22 cellular contexts compared by ENCODE assay signal in the genomic region with DNA sequence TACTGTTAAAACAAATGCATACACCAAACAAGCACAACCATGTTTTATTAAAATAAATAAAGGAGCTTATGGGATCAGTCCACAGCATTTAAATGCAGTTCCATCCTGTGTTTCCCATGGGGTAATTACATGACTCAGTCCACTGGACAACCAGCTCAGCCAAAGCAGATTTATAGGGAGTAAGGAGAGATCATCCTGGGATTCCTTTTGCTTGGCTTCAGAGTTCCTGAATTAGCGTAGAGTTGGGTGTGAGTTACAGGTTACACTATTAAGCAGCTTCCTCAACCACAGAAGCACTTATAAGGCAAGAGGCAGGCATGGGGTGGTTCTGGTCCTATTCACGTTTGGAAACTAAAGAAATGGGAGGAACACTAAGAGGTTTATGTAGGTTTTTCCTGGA.
DNase-seq lines count a peak whose midpoint lies in the region; ATAC-seq, FAIRE-seq and TF ChIP-seq lines count a peak whose summit lies in the region.
"Had no signal": no experiment of that assay in that cellular context is flagged by ENCODE, and none has a peak within 500 bp of the region (broad histone marks: within the 10 kb centered on the region; RNA-seq: fewer than 3 reads in every experiment).

No MANE protein-coding gene starts in this region.

- H3K9me3 ChIP-seq in keratinocyte (ENCODE audit: control insufficient read depth, low read depth, low read length) (peaks cover 3% of the 10 kb centered on the region), gastroesophageal sphincter (no peaks in the 10 kb centered on the region), ovary (no peaks in the 10 kb centered on the region)
- H3K9me3 ChIP-seq: tibial artery had no signal

- H3K27me3 ChIP-seq in keratinocyte (ENCODE audit: control insufficient read depth, extremely low read depth, insufficient read depth, low read length) (no peaks in the 10 kb centered on the region), gastroesophageal sphincter (no peaks in the 10 kb centered on the region), ovary (no peaks in the 10 kb centered on the region)
- H3K27me3 ChIP-seq: tibial artery had no signal

- H3K4me3 ChIP-seq in AG04449 (ENCODE audit: low read depth, low read length) (no peak overlapping the region), keratinocyte (ENCODE audit: control insufficient read depth in 2 of 3, extremely low read depth in 1 of 3, insufficient read depth in 2 of 3, low read depth in 1 of 3, low read length in 3 of 3) (no peak overlapping the region), gastroesophageal sphincter (no peak overlapping the region), ovary (no peak overlapping the region)
- H3K4me3 ChIP-seq: tibial artery had no signal

- 63 to 100% methylated on average over 1 to 2 of the region's 2 CpGs for WGBS in gastroesophageal sphincter (ENCODE audit: low coverage in 1 of 2), 2 donors
- 83 to 98% (median 94%) methylated on average over 2 of the region's 2 CpGs for WGBS in ovary, 3 donors

- no peak for FAIRE-seq in HTR-8/SVneo (lab: Jason Lieb, UNC)
- FAIRE-seq in keratinocyte (lab: Jason Lieb, UNC), result peak; percentile 41
- FAIRE-seq: bronchial epithelial cell had no signal

- H4K20me1 ChIP-seq in keratinocyte (ENCODE audit: control insufficient read depth, extremely low read depth, insufficient read depth, low read length), result no peaks in the 10 kb centered on the region

- H3K4me1 ChIP-seq in keratinocyte (ENCODE audit: control insufficient read depth, extremely low read depth, insufficient read depth, low read length) (peaks cover 24% of the 10 kb centered on the region), gastroesophageal sphincter (no peaks in the 10 kb centered on the region), ovary (ENCODE audit: insufficient read depth) (peaks cover 1% of the 10 kb centered on the region)

- no peaks in the 10 kb centered on the region for H3K79me2 ChIP-seq in keratinocyte (ENCODE audit: control insufficient read depth, insufficient read depth, low read length)

- no peak overlapping the region for H3K9ac ChIP-seq in keratinocyte (ENCODE audit: control insufficient read depth, extremely low read depth, insufficient read depth, low read length)

- intact Hi-C loops in ovary (cut with DNase I), result no loop called here

- H2AFZ ChIP-seq in keratinocyte (ENCODE audit: control insufficient read depth, low read length), result no peak overlapping the region

- POLR2A ChIA-PET in AG04449 (lab: Yijun Ruan, JAX), result interaction anchor here (0.5 to 3.0 kb wide), 4 partner anchors 326 to 596 kb away, joined by 3 to 15 read pairs (median 3); partner anchors contain the start of gene PLK2

- H3K36me3 ChIP-seq in keratinocyte (ENCODE audit: control insufficient read depth in 2 of 2, extremely low read depth in 1 of 2, insufficient read depth in 2 of 2, low read length in 2 of 2), result no peaks in the 10 kb centered on the region
- H3K36me3 ChIP-seq in gastroesophageal sphincter, result no peaks in the 10 kb centered on the region
- no peaks in the 10 kb centered on the region for H3K36me3 ChIP-seq in ovary
- H3K36me3 ChIP-seq: tibial artery had no signal

- TF ChIP-seq CTCF in AG04449 (IDR thresholded peaks at IDR 0.05; ENCODE audit: insufficient read depth, low read length, missing control alignments) (no peak), keratinocyte (optimal IDR thresholded peaks at IDR 0.05 in 1 of 3, IDR thresholded peaks at IDR 0.05 in 1 of 3, conservative IDR thresholded peaks at IDR 0.05 in 1 of 3; ENCODE audit: extremely low read depth in 1 of 3, insufficient read depth in 2 of 3, low read length in 3 of 3) (no peak), gastroesophageal sphincter (IDR thresholded peaks at IDR 0.05) (no peak), ovary (IDR thresholded peaks at IDR 0.05) (no peak)

- TF ChIP-seq EP300 in gastroesophageal sphincter (IDR thresholded peaks at IDR 0.05) (no peak), ovary (IDR thresholded peaks at IDR 0.05) (no peak)

- H3K9me1 ChIP-seq in keratinocyte (ENCODE audit: control insufficient read depth, extremely low read depth, insufficient read depth, low read length), result no peaks in the 10 kb centered on the region

- dilution Hi-C loops in keratinocyte (cut with MboI; ENCODE audit: extremely low pct_ligation_motif_present, low sequenced_read_pairs), result no loop called here

- H3K4me2 ChIP-seq in keratinocyte (ENCODE audit: control insufficient read depth, extremely low read depth, insufficient read depth, low read depth, low read length), result no peak overlapping the region

- ATAC-seq in gastroesophageal sphincter, result no peak
- ATAC-seq: activated CD8-positive, alpha-beta memory T cell treated with anti-CD3 and anti-CD28 coated beads, Interleukin-2, amount 10 ng/mL, durations not matched to agents 7 days and 5 days had no signal

- DNase-seq in AG04449 (ENCODE audit: low read depth, low spot score) (peak; percentile 77), HTR-8/SVneo (ENCODE audit: insufficient read length, low spot score) (peak; percentile 54), amniotic epithelial cell (ENCODE audit: low read depth) (peak; percentile 82), keratinocyte (ENCODE audit: low read depth, low spot score) (no peak), NCI-H748 treated with DMSO at 0.1 percent for 48 hours (lab: John Stamatoyannopoulos, UW) (no peak), ovary (no peak), NCI-H1048 (lab: John Stamatoyannopoulos, UW) (no peak)
- DNase-seq: 8988T; activated CD4-positive, CD25-positive, alpha-beta regulatory T cell; activated CD8-positive, alpha-beta memory T cell treated with anti-CD3 and anti-CD28 coated beads, Interleukin-2, amount 10 ng/mL, durations not matched to agents 7 days and 5 days; activated gamma-delta T cell treated with Interleukin-2 at 50 U/mL for 16 hours; CD8-positive, alpha-beta memory T cell; effector memory CD4-positive, alpha-beta T cell; KBM-7; kidney glomerular epithelial cell; NCI-H1436; NCI-H446; OCI-M1; stimulated activated CD4-positive, alpha-beta T cell treated with anti-CD3 and anti-CD28 coated beads, Interleukin-2, amount 100 ng/mL, for 24 hours; tibial artery had no signal

- TF ChIP-seq POLR2A in gastroesophageal sphincter (IDR thresholded peaks at IDR 0.05), result no peak
- no peak for TF ChIP-seq POLR2A in ovary (IDR thresholded peaks at IDR 0.05)

- H3K27ac ChIP-seq in keratinocyte (ENCODE audit: control insufficient read depth, insufficient read depth, low read length) (no peak overlapping the region), gastroesophageal sphincter (no peak overlapping the region), ovary (no peak overlapping the region)
- H3K27ac ChIP-seq: tibial artery had no signal

- CTCF ChIA-PET in AG04449 (lab: Yijun Ruan, JAX), result interaction anchor here (1.0 to 3.4 kb wide), 8 partner anchors 11 to 597 kb away, joined by 4 to 21 read pairs (median 4); no protein-coding TSS in a partner anchor

Comparison
In these comparisons a context has a peak if more than half of its experiments do, and no peak if none do; other contexts are left out.
1. DNase-seq: peak in AG04449 (single experiment), HTR-8/SVneo (single experiment) and amniotic epithelial cell (single experiment); none in keratinocyte (single experiment), NCI-H748 treated with DMSO at 0.1 percent for 48 hours (single experiment), ovary (0 of 5) and NCI-H1048 (single experiment).